Comparison of ENCODE assay signal across 10 cellular contexts in genomic region chr1:162632234-162632666, GRCh38. TPM values are rescaled to one million over a fixed set of nuclear protein-coding genes. Genes with fewer than 3 reads are reported as not detected.
A peak's percentile ranks its signal among the peaks of the same experiment; 100 is the strongest.
DNase-seq lines count a peak whose midpoint lies in the region; ATAC-seq and TF ChIP-seq lines count a peak whose summit lies in the region.
"Had no signal": no experiment of that assay in that cellular context is flagged by ENCODE, and none has a peak within 500 bp of the region (broad histone marks: within the 10 kb centered on the region; RNA-seq: fewer than 3 reads in every experiment).

DDR2 (plus strand) TSS chr1:162632464; CDS start chr1:162719064, 86,600 bp downstream.

- H3K4me1 ChIP-seq in ACC112 (ENCODE audit: control insufficient read depth, insufficient read depth, low read length, unreplicated experiment) (peaks cover 62% of the 10 kb centered on the region), esophagus squamous epithelium (peaks cover 0 to 25% (median 4%) of the 10 kb centered on the region in 3 donors)

- H3K27ac ChIP-seq in ACC112 (ENCODE audit: low read depth, low read length) = peak within 1 kb of the TSS; percentile 97
- H3K27ac ChIP-seq in esophagus squamous epithelium = peak within 1 kb of the TSS; percentile 39 to 86 (median 84)
- H3K27ac ChIP-seq in CD4-positive, alpha-beta T cell (ENCODE audit: low read depth, low read length) = no peak within 1 kb of the TSS
- H3K27ac ChIP-seq: C4-2B had no signal

- peaks cover 70% of the 10 kb centered on the region for H3K4me1 Mint-ChIP-seq in nephron
- H3K4me1 Mint-ChIP-seq in CD4-positive, alpha-beta T cell (ENCODE audit: low read depth) = no peaks in the 10 kb centered on the region
- H3K4me1 Mint-ChIP-seq in activated T-helper 2 cell treated with anti-CD3 and anti-CD28 coated beads, Interferon-gamma antibody, Interleukin-2, Interleukin-4, amounts not matched to agents 10 μg/mL and 5 μg/mL and 100 μg/mL, durations not matched to agents 14 hours and 24 hours and 36 hours (ENCODE audit: low read depth) = peaks cover 2% of the 10 kb centered on the region

- peak within 1 kb of the TSS; percentile 96 for H3K4me3 ChIP-seq in ACC112 (ENCODE audit: low read depth, low read length)
- peak within 1 kb of the TSS; percentile 4 to 64 (median 42) for H3K4me3 ChIP-seq in esophagus squamous epithelium

- H3K9me3 Mint-ChIP-seq in nephron = no peaks in the 10 kb centered on the region
- H3K9me3 Mint-ChIP-seq in CD4-positive, alpha-beta T cell = no peaks in the 10 kb centered on the region
- no peaks in the 10 kb centered on the region for H3K9me3 Mint-ChIP-seq in activated T-helper 2 cell treated with anti-CD3 and anti-CD28 coated beads, Interferon-gamma antibody, Interleukin-2, Interleukin-4, amounts not matched to agents 10 μg/mL and 5 μg/mL and 100 μg/mL, durations not matched to agents 14 hours and 24 hours and 36 hours

- TF ChIP-seq CTCF in esophagus squamous epithelium (IDR thresholded peaks at IDR 0.05) (no peak), nephron (IDR thresholded peaks at IDR 0.05; ENCODE audit: unreplicated experiment in 3 of 3) (no peak)
- TF ChIP-seq CTCF in CD4-positive, alpha-beta T cell (IDR thresholded peaks at IDR 0.05) = no peak

- DNase-seq in NCI-H446 treated with DMSO at 0.1 percent for 48 hours (lab: John Stamatoyannopoulos, UW) (peak; percentile 86), esophagus squamous epithelium (lab: John Stamatoyannopoulos, UW) (no peak), NK-92 (lab: John Stamatoyannopoulos, UW; ENCODE audit: unreplicated experiment) (no peak), NCI-H1694 (lab: John Stamatoyannopoulos, UW) (no peak)
- DNase-seq in CD4-positive, alpha-beta T cell = no peak
- DNase-seq in activated T-helper 2 cell treated with anti-CD3 and anti-CD28 coated beads, Interferon-gamma antibody, Interleukin-2, Interleukin-4, amounts not matched to agents 10 μg/mL and 5 μg/mL and 100 μg/mL, durations not matched to agents 14 hours and 24 hours and 36 hours (ENCODE audit: low spot score) = no peak
- DNase-seq: stimulated activated CD4-positive, alpha-beta T cell treated with anti-CD3 and anti-CD28 coated beads, Interleukin-12 subunit alpha, Interleukin-12 subunit beta, amount 100 ng/mL, for 4 hours had no signal

- H3K9me3 ChIP-seq in esophagus squamous epithelium = no peaks in the 10 kb centered on the region
- H3K9me3 ChIP-seq in CD4-positive, alpha-beta T cell (ENCODE audit: control insufficient read depth, low read length) = no peaks in the 10 kb centered on the region

- peak within 1 kb of the TSS; percentile 86 to 92 (median 91) for H3K4me3 Mint-ChIP-seq in nephron
- H3K4me3 Mint-ChIP-seq in CD4-positive, alpha-beta T cell = no peak within 1 kb of the TSS
- no peak within 1 kb of the TSS for H3K4me3 Mint-ChIP-seq in activated T-helper 2 cell treated with anti-CD3 and anti-CD28 coated beads, Interferon-gamma antibody, Interleukin-2, Interleukin-4, amounts not matched to agents 10 μg/mL and 5 μg/mL and 100 μg/mL, durations not matched to agents 14 hours and 24 hours and 36 hours (ENCODE audit: low read depth)

- H3K27me3 ChIP-seq in ACC112 (ENCODE audit: insufficient read depth, low read length) (no peaks in the 10 kb centered on the region), esophagus squamous epithelium (no peaks in the 10 kb centered on the region)
- H3K27me3 ChIP-seq in CD4-positive, alpha-beta T cell (ENCODE audit: control insufficient read depth, insufficient read depth, low read length) = no peaks in the 10 kb centered on the region

- H3K36me3 Mint-ChIP-seq in nephron (ENCODE audit: low read depth) = no peaks in the 10 kb centered on the region
- no peaks in the 10 kb centered on the region for H3K36me3 Mint-ChIP-seq in CD4-positive, alpha-beta T cell (ENCODE audit: low read depth)
- no peaks in the 10 kb centered on the region for H3K36me3 Mint-ChIP-seq in activated T-helper 2 cell treated with anti-CD3 and anti-CD28 coated beads, Interferon-gamma antibody, Interleukin-2, Interleukin-4, amounts not matched to agents 10 μg/mL and 5 μg/mL and 100 μg/mL, durations not matched to agents 14 hours and 24 hours and 36 hours (ENCODE audit: low read depth)

- ATAC-seq in CD4-positive, alpha-beta T cell (ENCODE audit: poor library complexity) = no peak

- H3K36me3 ChIP-seq in ACC112 (ENCODE audit: insufficient read depth, low read length) (no peaks in the 10 kb centered on the region), esophagus squamous epithelium (no peaks in the 10 kb centered on the region)

- H3K79me2 ChIP-seq in ACC112 (ENCODE audit: control insufficient read depth, insufficient read depth, low read length, unreplicated experiment) = peaks cover 49% of the 10 kb centered on the region

- intact Hi-C loops in esophagus squamous epithelium (cut with DNase I) = no loop called here
- intact Hi-C loops in CD4-positive, alpha-beta T cell (cut with DNase I, micrococcal nuclease) = no loop called here
- intact Hi-C loops in activated T-helper 2 cell treated with anti-CD3 and anti-CD28 coated beads, Interferon-gamma antibody, Interleukin-2, Interleukin-4, amounts not matched to agents 10 μg/mL and 5 μg/mL and 100 μg/mL, durations not matched to agents 14 hours and 24 hours and 36 hours (cut with micrococcal nuclease) = no loop called here

- peak within 1 kb of the TSS; percentile 96 to 97 (median 97) for H3K27ac Mint-ChIP-seq in nephron
- H3K27ac Mint-ChIP-seq in CD4-positive, alpha-beta T cell = no peak within 1 kb of the TSS
- H3K27ac Mint-ChIP-seq in activated T-helper 2 cell treated with anti-CD3 and anti-CD28 coated beads, Interferon-gamma antibody, Interleukin-2, Interleukin-4, amounts not matched to agents 10 μg/mL and 5 μg/mL and 100 μg/mL, durations not matched to agents 14 hours and 24 hours and 36 hours = no peak within 1 kb of the TSS

- POLR2A ChIA-PET in CD4-positive, alpha-beta T cell (lab: Charles Lee) = no interaction called here

- WGBS in esophagus squamous epithelium, 2 donors = 66 to 74% methylated on average over 4 of the region's 4 CpGs

- CTCF ChIA-PET in CD4-positive, alpha-beta T cell (lab: Charles Lee) = no interaction called here

- peak in 1 of 4 donors; percentile 16 for TF ChIP-seq POLR2A in esophagus squamous epithelium (IDR thresholded peaks at IDR 0.05)

- no peaks in the 10 kb centered on the region for H3K27me3 Mint-ChIP-seq in nephron (ENCODE audit: low read depth)
- H3K27me3 Mint-ChIP-seq in CD4-positive, alpha-beta T cell = peaks cover 7% of the 10 kb centered on the region
- peaks cover 21% of the 10 kb centered on the region for H3K27me3 Mint-ChIP-seq in activated T-helper 2 cell treated with anti-CD3 and anti-CD28 coated beads, Interferon-gamma antibody, Interleukin-2, Interleukin-4, amounts not matched to agents 10 μg/mL and 5 μg/mL and 100 μg/mL, durations not matched to agents 14 hours and 24 hours and 36 hours (ENCODE audit: low read depth)

- peak within 1 kb of the TSS; percentile 80 for H2AFZ ChIP-seq in ACC112 (ENCODE audit: low read length, unreplicated experiment)

RNA-seq across cellular contexts. Expression of gene DDR2, which starts in this region (rescaled TPM):
- 10 to 100 TPM in 2 of 4 donors, 1 to 10 TPM in 2; 1.5 to 88.1 (median 15.9) TPM for total RNA-seq in esophagus squamous epithelium
- total RNA-seq in CD4-positive, alpha-beta T cell = under 1 TPM; 0.22 to 0.42 TPM
- total RNA-seq in activated T-helper 2 cell treated with anti-CD3 and anti-CD28 coated beads, Interferon-gamma antibody, Interleukin-2, Interleukin-4, amounts not matched to agents 10 μg/mL and 5 μg/mL and 100 μg/mL, durations not matched to agents 14 hours and 24 hours and 36 hours = 0.80 and 1.1 TPM in 2 replicates

Comparison
In these comparisons a context has a peak if more than half of its experiments do, and no peak if none do; other contexts are left out.
1. H3K27ac Mint-ChIP-seq: peak in nephron (3 of 3); none in CD4-positive, alpha-beta T cell (single experiment) and activated T-helper 2 cell treated with anti-CD3 and anti-CD28 coated beads, Interferon-gamma antibody, Interleukin-2, Interleukin-4, amounts not matched to agents 10 μg/mL and 5 μg/mL and 100 μg/mL, durations not matched to agents 14 hours and 24 hours and 36 hours (single experiment).
2. H3K4me3 Mint-ChIP-seq: peak in nephron (3 of 3); none in CD4-positive, alpha-beta T cell (single experiment) and activated T-helper 2 cell treated with anti-CD3 and anti-CD28 coated beads, Interferon-gamma antibody, Interleukin-2, Interleukin-4, amounts not matched to agents 10 μg/mL and 5 μg/mL and 100 μg/mL, durations not matched to agents 14 hours and 24 hours and 36 hours (single experiment).